In the genomic region with DNA sequence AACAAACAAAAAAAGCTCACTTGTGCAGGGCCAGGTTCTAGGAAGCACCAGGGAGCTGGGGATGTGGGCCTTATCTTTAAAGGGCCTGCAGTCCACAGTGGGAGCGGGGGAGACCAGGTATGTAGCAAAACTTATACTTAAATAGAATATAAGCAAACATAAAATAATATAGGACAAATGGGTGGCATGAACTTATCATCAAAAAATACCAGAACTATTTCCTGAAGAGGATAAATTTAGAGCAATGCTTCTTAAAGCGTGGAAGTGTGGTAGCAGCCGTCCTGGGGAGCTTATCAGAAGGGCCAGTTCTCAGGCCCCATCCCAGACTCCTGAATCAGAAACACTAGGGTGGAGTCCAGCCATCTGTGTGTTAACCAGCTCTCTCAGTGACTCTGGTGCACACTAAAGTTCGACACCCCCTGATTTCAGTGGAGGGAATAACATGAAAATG, we compare ENCODE assay signal across 1 cellular context.
A peak's percentile ranks its signal among the peaks of the same experiment; 100 is the strongest.
TF ChIP-seq lines count a peak whose summit lies in the region.

No MANE protein-coding gene starts in this region.

TF ChIP-seq in K562, 482 proteins besides CTCF, POLR2A, EP300 and RAD21 (continues in another document):
- peak; percentile 69 for TF ChIP-seq CBFA2T2 (conservative IDR thresholded peaks at IDR 0.05)
- peak; percentile 65 for TF ChIP-seq SMARCA4 (IDR thresholded peaks at IDR 0.05)
- TF ChIP-seq CBX8 (IDR thresholded peaks at IDR 0.05; ENCODE audit: borderline replicate concordance, extremely low read depth, low read depth, low read length, poor library complexity, severe bottlenecking) = no peak
- peak; percentile 48; the same call in 1 of the 2 replicates for TF ChIP-seq TEAD4 (IDR thresholded peaks at IDR 0.05; ENCODE audit: low read length)
- TF ChIP-seq TEAD4 (CRISPR knock-in tag; IDR thresholded peaks at IDR 0.05; ENCODE audit: borderline replicate concordance) = no peak
- no peak for TF ChIP-seq ZNF408 (CRISPR knock-in tag; IDR thresholded peaks at IDR 0.05; ENCODE audit: low read depth)
- TF ChIP-seq GTF2F1 (IDR thresholded peaks at IDR 0.05; ENCODE audit: low read depth, low read length) = no peak
- no peak for TF ChIP-seq HCFC1 (IDR thresholded peaks at IDR 0.05; ENCODE audit: low read depth, low read length)
- TF ChIP-seq ZFP36 (IDR thresholded peaks at IDR 0.05; ENCODE audit: low read depth, low read length, partially characterized antibody) = peak; percentile 54
- TF ChIP-seq SIN3B (IDR thresholded peaks at IDR 0.05; ENCODE audit: low read depth) = no peak
- no peak for TF ChIP-seq ZNF253 (CRISPR knock-in tag; conservative IDR thresholded peaks at IDR 0.05)
- TF ChIP-seq, protein P1, sequence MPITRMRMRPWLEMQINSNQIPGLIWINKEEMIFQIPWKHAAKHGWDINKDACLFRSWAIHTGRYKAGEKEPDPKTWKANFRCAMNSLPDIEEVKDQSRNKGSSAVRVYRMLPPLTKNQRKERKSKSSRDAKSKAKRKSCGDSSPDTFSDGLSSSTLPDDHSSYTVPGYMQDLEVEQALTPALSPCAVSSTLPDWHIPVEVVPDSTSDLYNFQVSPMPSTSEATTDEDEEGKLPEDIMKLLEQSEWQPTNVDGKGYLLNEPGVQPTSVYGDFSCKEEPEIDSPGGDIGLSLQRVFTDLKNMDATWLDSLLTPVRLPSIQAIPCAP (CRISPR knock-in tag; IDR thresholded peaks at IDR 0.05; ENCODE audit: borderline replicate concordance) = no peak
- TF ChIP-seq ARID4B (CRISPR knock-in tag; IDR thresholded peaks at IDR 0.05) = no peak
- no peak for TF ChIP-seq GTF2B (IDR thresholded peaks at IDR 0.05; ENCODE audit: extremely low read depth, insufficient read length)
- TF ChIP-seq MTA1 (IDR thresholded peaks at IDR 0.05; ENCODE audit: borderline replicate concordance) = no peak
- TF ChIP-seq ILK (tag; IDR thresholded peaks at IDR 0.05; ENCODE audit: borderline replicate concordance, low read depth) = no peak
- no peak for TF ChIP-seq NR4A1 (CRISPR knock-in tag; IDR thresholded peaks at IDR 0.05)
- TF ChIP-seq NR4A1 (tag; IDR thresholded peaks at IDR 0.05) = no peak
- TF ChIP-seq PRDM10 (IDR thresholded peaks at IDR 0.05; ENCODE audit: partially characterized antibody) = peak; percentile 70
- peak; percentile 37; the same call in 1 of the 2 replicates for TF ChIP-seq SMAD4 (CRISPR knock-in tag; conservative IDR thresholded peaks at IDR 0.05)
- no peak for TF ChIP-seq ERF (CRISPR knock-in tag; IDR thresholded peaks at IDR 0.05)
- TF ChIP-seq MTF1 (CRISPR knock-in tag; IDR thresholded peaks at IDR 0.05; ENCODE audit: borderline replicate concordance) = no peak
- TF ChIP-seq ID3 (CRISPR knock-in tag; IDR thresholded peaks at IDR 0.05) = no peak
- no peak for TF ChIP-seq ID3 (tag; IDR thresholded peaks at IDR 0.05)
- no peak for TF ChIP-seq NFIX (CRISPR knock-in tag; IDR thresholded peaks at IDR 0.05; ENCODE audit: low read depth)
- TF ChIP-seq ZNF696 (CRISPR knock-in tag; conservative IDR thresholded peaks at IDR 0.05) = no peak
- no peak for TF ChIP-seq HNRNPL (IDR thresholded peaks at IDR 0.05; ENCODE audit: low read depth, low read length)
- TF ChIP-seq NFIC (IDR thresholded peaks at IDR 0.05) = peak; percentile 16; the same call in 1 of the 2 replicates
- TF ChIP-seq MEIS2 (IDR thresholded peaks at IDR 0.05; ENCODE audit: partially characterized antibody) = no peak
- no peak for TF ChIP-seq TCF15 (CRISPR knock-in tag; IDR thresholded peaks at IDR 0.05)
- TF ChIP-seq TRIM24 (IDR thresholded peaks at IDR 0.05) = no peak
- peak; percentile 84 for TF ChIP-seq CBFA2T3 (IDR thresholded peaks at IDR 0.05)
- TF ChIP-seq PHTF2 (CRISPR knock-in tag; IDR thresholded peaks at IDR 0.05) = no peak
- peak; percentile 57; the same call in 1 of the 2 replicates for TF ChIP-seq TAL1 (IDR thresholded peaks at IDR 0.05)
- TF ChIP-seq HNRNPK (IDR thresholded peaks at IDR 0.05; ENCODE audit: low read depth, low read length, poor library complexity, severe bottlenecking) = no peak
- no peak for TF ChIP-seq MEF2A (IDR thresholded peaks at IDR 0.05; ENCODE audit: control insufficient read depth, low read depth, low read length)
- no peak for TF ChIP-seq HNRNPUL1 (IDR thresholded peaks at IDR 0.05; ENCODE audit: low read length)
- no peak for TF ChIP-seq HIVEP1 (CRISPR knock-in tag; IDR thresholded peaks at IDR 0.05)
- TF ChIP-seq, protein P2, sequence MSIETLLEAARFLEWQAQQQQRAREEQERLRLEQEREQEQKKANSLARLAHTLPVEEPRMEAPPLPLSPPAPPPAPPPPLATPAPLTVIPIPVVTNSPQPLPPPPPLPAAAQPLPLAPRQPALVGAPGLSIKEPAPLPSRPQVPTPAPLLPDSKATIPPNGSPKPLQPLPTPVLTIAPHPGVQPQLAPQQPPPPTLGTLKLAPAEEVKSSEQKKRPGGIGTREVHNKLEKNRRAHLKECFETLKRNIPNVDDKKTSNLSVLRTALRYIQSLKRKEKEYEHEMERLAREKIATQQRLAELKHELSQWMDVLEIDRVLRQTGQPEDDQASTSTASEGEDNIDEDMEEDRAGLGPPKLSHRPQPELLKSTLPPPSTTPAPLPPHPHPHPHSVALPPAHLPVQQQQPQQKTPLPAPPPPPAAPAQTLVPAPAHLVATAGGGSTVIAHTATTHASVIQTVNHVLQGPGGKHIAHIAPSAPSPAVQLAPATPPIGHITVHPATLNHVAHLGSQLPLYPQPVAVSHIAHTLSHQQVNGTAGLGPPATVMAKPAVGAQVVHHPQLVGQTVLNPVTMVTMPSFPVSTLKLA (conservative IDR thresholded peaks at IDR 0.05) = 0 out of 4 replicates have a peak, but pooled peaks of 1 of the 2 experiments have one; percentile 53
- no peak for TF ChIP-seq ZNF518B (CRISPR knock-in tag; IDR thresholded peaks at IDR 0.05)
- peak; percentile 59; the same call in 1 of the 2 replicates for TF ChIP-seq HMBOX1 (IDR thresholded peaks at IDR 0.05)
- 0 out of 4 replicates have a peak, but pooled peaks of 1 of the 2 experiments have one; percentile 9 for TF ChIP-seq UBTF (IDR thresholded peaks at IDR 0.05; ENCODE audit: borderline replicate concordance in 1 of 2, low read depth in 2 of 2, low read length in 2 of 2)
